Comparison of ENCODE assay signal across 25 cellular contexts in genomic region chr14:62462996-62463395, GRCh38.
"Had no signal": no experiment of that assay in that cellular context is flagged by ENCODE, and none has a peak within 500 bp of the region (broad histone marks: within the 10 kb centered on the region; RNA-seq: fewer than 3 reads in every experiment).

No MANE protein-coding gene starts in this region.

- H3K4me3 Mint-ChIP-seq: activated B cell treated with CpG ODN at 0.5 μM for 24 hours; activated CD4-positive, alpha-beta T cell treated with anti-CD3 and anti-CD28 coated beads, Interleukin-2, amount 10 ng/mL, durations not matched to agents 24 days and 14 days; activated CD8-positive, alpha-beta memory T cell treated with anti-CD3 and anti-CD28 coated beads, Interleukin-2, amount 10 ng/mL, durations not matched to agents 7 days and 5 days; activated naive CD4-positive, alpha-beta T cell treated with anti-CD3 and anti-CD28 coated beads, Interleukin-2, amount 50 U/mL, for 24 hours; activated T-cell treated with anti-CD3 and anti-CD28 coated beads, Interleukin-2, amount 50 U/mL, for 24 hours; activated T-helper 1 cell treated with anti-CD3 and anti-CD28 coated beads, Interleukin-12 subunit alpha, Interleukin-12 subunit beta, Interleukin-2, Interleukin-4 antibody, amounts not matched to agents 30 ng/mL and 10 ng/mL and 1 ng/mL, durations not matched to agents 14 hours and 24 hours and 36 hours; T-cell had no signal

- H3K36me3 Mint-ChIP-seq: activated CD8-positive, alpha-beta memory T cell treated with anti-CD3 and anti-CD28 coated beads, Interleukin-2, amount 10 ng/mL, durations not matched to agents 7 days and 5 days; activated naive CD4-positive, alpha-beta T cell treated with anti-CD3 and anti-CD28 coated beads, Interleukin-2, amount 50 U/mL, for 24 hours; T-cell had no signal

- H3K4me1 ChIP-seq: body of pancreas had no signal

- H3K27ac Mint-ChIP-seq: activated B cell treated with CpG ODN at 0.5 μM for 24 hours; activated CD4-positive, alpha-beta T cell treated with anti-CD3 and anti-CD28 coated beads, Interleukin-2, amount 10 ng/mL, durations not matched to agents 24 days and 14 days; activated CD8-positive, alpha-beta memory T cell treated with anti-CD3 and anti-CD28 coated beads, Interleukin-2, amount 10 ng/mL, durations not matched to agents 7 days and 5 days; activated naive CD4-positive, alpha-beta T cell treated with anti-CD3 and anti-CD28 coated beads, Interleukin-2, amount 50 U/mL, for 24 hours; activated T-cell treated with anti-CD3 and anti-CD28 coated beads, Interleukin-2, amount 50 U/mL, for 24 hours; activated T-helper 1 cell treated with anti-CD3 and anti-CD28 coated beads, Interleukin-12 subunit alpha, Interleukin-12 subunit beta, Interleukin-2, Interleukin-4 antibody, amounts not matched to agents 30 ng/mL and 10 ng/mL and 1 ng/mL, durations not matched to agents 14 hours and 24 hours and 36 hours; T-cell had no signal

- H3K9me3 Mint-ChIP-seq: activated CD4-positive, alpha-beta T cell treated with anti-CD3 and anti-CD28 coated beads, Interleukin-2, amount 10 ng/mL, durations not matched to agents 24 days and 14 days; activated naive CD4-positive, alpha-beta T cell treated with anti-CD3 and anti-CD28 coated beads, Interleukin-2, amount 50 U/mL, for 24 hours; activated T-cell treated with anti-CD3 and anti-CD28 coated beads, Interleukin-2, amount 50 U/mL, for 24 hours; activated T-helper 1 cell treated with anti-CD3 and anti-CD28 coated beads, Interleukin-12 subunit alpha, Interleukin-12 subunit beta, Interleukin-2, Interleukin-4 antibody, amounts not matched to agents 30 ng/mL and 10 ng/mL and 1 ng/mL, durations not matched to agents 14 hours and 24 hours and 36 hours had no signal

- H3K27ac ChIP-seq: body of pancreas had no signal

- H3K4me3 ChIP-seq: body of pancreas had no signal

- H3K9me3 ChIP-seq: body of pancreas had no signal

- FAIRE-seq: RCC 7860, TTC549 had no signal

- H3K27me3 Mint-ChIP-seq: activated B cell treated with CpG ODN at 0.5 μM for 24 hours; activated CD4-positive, alpha-beta T cell treated with anti-CD3 and anti-CD28 coated beads, Interleukin-2, amount 10 ng/mL, durations not matched to agents 24 days and 14 days; activated CD8-positive, alpha-beta memory T cell treated with anti-CD3 and anti-CD28 coated beads, Interleukin-2, amount 10 ng/mL, durations not matched to agents 7 days and 5 days; activated naive CD4-positive, alpha-beta T cell treated with anti-CD3 and anti-CD28 coated beads, Interleukin-2, amount 50 U/mL, for 24 hours; activated T-cell treated with anti-CD3 and anti-CD28 coated beads, Interleukin-2, amount 50 U/mL, for 24 hours; T-cell had no signal

- H3K27me3 ChIP-seq: body of pancreas had no signal

- DNase-seq: activated B cell treated with CpG ODN at 0.5 μM for 24 hours; activated CD4-positive, alpha-beta T cell treated with anti-CD3 and anti-CD28 coated beads for 1 hour; activated CD4-positive, alpha-beta T cell treated with anti-CD3 and anti-CD28 coated beads, Interleukin-2, amount 10 ng/mL, durations not matched to agents 24 days and 14 days; activated CD4-positive, alpha-beta T cell treated with anti-CD3 and anti-CD28 coated beads, Interleukin-2, amount 50 U/mL, for 48 hours; activated CD8-positive, alpha-beta memory T cell treated with anti-CD3 and anti-CD28 coated beads, Interleukin-2, amount 10 ng/mL, durations not matched to agents 7 days and 5 days; activated effector memory CD4-positive, alpha-beta T cell treated with Interleukin-2 at 50 U/mL for 16 hours; activated naive CD4-positive, alpha-beta T cell; activated T-cell treated with anti-CD3 and anti-CD28 coated beads, Interleukin-2, amount 50 U/mL, for 24 hours; aorta; body of pancreas; cerebellar nuclear complex; Kasumi-1; KBM-7; NCI-H1092; NCI-H1930; NCI-H510A treated with DMSO at 0.1 percent for 48 hours; NCI-H69; SIG-M5; T-cell; T-helper 2 cell; T1000 had no signal

- H3K4me1 Mint-ChIP-seq: activated B cell treated with CpG ODN at 0.5 μM for 24 hours; activated CD4-positive, alpha-beta T cell treated with anti-CD3 and anti-CD28 coated beads, Interleukin-2, amount 10 ng/mL, durations not matched to agents 24 days and 14 days; activated CD8-positive, alpha-beta memory T cell treated with anti-CD3 and anti-CD28 coated beads, Interleukin-2, amount 10 ng/mL, durations not matched to agents 7 days and 5 days; activated naive CD4-positive, alpha-beta T cell treated with anti-CD3 and anti-CD28 coated beads, Interleukin-2, amount 50 U/mL, for 24 hours; T-cell had no signal

- ATAC-seq: activated CD8-positive, alpha-beta memory T cell treated with anti-CD3 and anti-CD28 coated beads, Interleukin-2, amount 10 ng/mL, durations not matched to agents 7 days and 5 days; body of pancreas; T-cell had no signal
